20 cellular contexts compared by ENCODE assay signal in the genomic region with DNA sequence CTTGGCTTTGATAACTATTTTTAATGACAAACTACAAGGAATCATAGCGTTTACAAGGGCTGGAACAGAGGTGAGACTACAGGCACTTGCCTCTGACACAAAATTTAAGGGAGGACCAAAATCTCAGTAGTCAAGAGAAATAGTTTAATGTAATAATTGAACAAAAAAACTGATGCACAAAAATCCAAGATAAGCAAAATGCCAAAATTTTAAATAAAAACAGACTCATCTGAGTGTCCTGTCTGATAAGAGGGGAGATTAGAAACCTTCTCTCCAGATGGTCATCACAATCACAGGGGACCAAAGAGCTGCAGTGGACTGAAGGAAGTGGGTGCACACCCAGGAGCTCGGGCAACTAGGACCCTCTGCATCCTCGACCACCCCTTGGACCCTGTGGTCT.
DNase-seq lines count a peak whose midpoint lies in the region; ATAC-seq, FAIRE-seq and TF ChIP-seq lines count a peak whose summit lies in the region.
"Had no signal": no experiment of that assay in that cellular context is flagged by ENCODE, and none has a peak within 500 bp of the region (broad histone marks: within the 10 kb centered on the region; RNA-seq: fewer than 3 reads in every experiment).

No MANE protein-coding gene starts in this region.

- H3K4me3 ChIP-seq in breast epithelium: no peak overlapping the region
- H3K4me3 ChIP-seq in keratinocyte (ENCODE audit: control insufficient read depth in 2 of 3, extremely low read depth in 1 of 3, insufficient read depth in 2 of 3, low read depth in 1 of 3, low read length in 3 of 3): no peak overlapping the region
- no peak overlapping the region for H3K4me3 ChIP-seq in gastrocnemius medialis
- H3K4me3 ChIP-seq in tibial artery: no peak overlapping the region
- H3K4me3 ChIP-seq in dorsolateral prefrontal cortex: no peak overlapping the region
- H3K4me3 ChIP-seq: GM12878, GM23248 had no signal

- FAIRE-seq in HTR-8/SVneo (lab: Jason Lieb, UNC) (peak; percentile 31), keratinocyte (lab: Jason Lieb, UNC) (no peak)
- FAIRE-seq: GM12878 had no signal

- no peaks in the 10 kb centered on the region for H4K20me1 ChIP-seq in keratinocyte (ENCODE audit: control insufficient read depth, extremely low read depth, insufficient read depth, low read length)

- peak overlapping the region; percentile 54 to 68 for H3K27ac ChIP-seq in breast epithelium
- peak overlapping the region; percentile 47 for H3K27ac ChIP-seq in keratinocyte (ENCODE audit: control insufficient read depth, insufficient read depth, low read length)
- peak overlapping the region; percentile 72 to 92 (median 74) for H3K27ac ChIP-seq in gastrocnemius medialis
- no peak overlapping the region for H3K27ac ChIP-seq in tibial artery
- no peak overlapping the region for H3K27ac ChIP-seq in dorsolateral prefrontal cortex

- intact Hi-C loops in breast epithelium (cut with DNase I; ENCODE audit: low total_unique reads) (no loop called here), gastrocnemius medialis (cut with DNase I; ENCODE audit: low total_unique reads) (loop anchor here (5.0 kb wide), 1 partner anchor 38 kb away; no protein-coding TSS in a partner anchor), tibial artery (cut with DNase I; ENCODE audit: low total_unique reads) (no loop called here), dorsolateral prefrontal cortex (cut with DNase I) (no loop called here)

- ATAC-seq in gastrocnemius medialis: no peak
- ATAC-seq: CD8-positive, alpha-beta T cell; GM12878 had no signal

- DNase-seq in HTR-8/SVneo (ENCODE audit: insufficient read length, low spot score) (no peak), breast epithelium (ENCODE audit: low spot score in 2 of 2) (no peak), keratinocyte (ENCODE audit: low read depth, low spot score) (no peak), gastrocnemius medialis (no peak), tibial artery (no peak), dermis blood vessel endothelial cell (no peak), dorsolateral prefrontal cortex (no peak)
- DNase-seq in activated CD4-positive, CD25-positive, alpha-beta regulatory T cell (lab: John Stamatoyannopoulos, UW): no peak
- DNase-seq: AML-193; CD8-positive, alpha-beta T cell; DND-41; H9; KG1; NCI-H1436 treated with DMSO at 0.1 percent for 48 hours; NCI-H1930; NCI-H2227 treated with DMSO at 0.1 percent for 48 hours; NCI-H510A treated with DMSO at 0.1 percent for 48 hours; NCI-H748 treated with DMSO at 0.1 percent for 48 hours had no signal

- H3K79me2 ChIP-seq in keratinocyte (ENCODE audit: control insufficient read depth, insufficient read depth, low read length): peaks cover 61% of the 10 kb centered on the region

- no peaks in the 10 kb centered on the region for H3K27me3 ChIP-seq in breast epithelium
- no peaks in the 10 kb centered on the region for H3K27me3 ChIP-seq in keratinocyte (ENCODE audit: control insufficient read depth, extremely low read depth, insufficient read depth, low read length)
- no peaks in the 10 kb centered on the region for H3K27me3 ChIP-seq in gastrocnemius medialis
- H3K27me3 ChIP-seq in tibial artery: no peaks in the 10 kb centered on the region
- H3K27me3 ChIP-seq in dorsolateral prefrontal cortex: peaks cover 0 to 18% (median 0%) of the 10 kb centered on the region in 45 donors

- dilution Hi-C loops in keratinocyte (cut with MboI; ENCODE audit: extremely low pct_ligation_motif_present, low sequenced_read_pairs): no loop called here

- no peaks in the 10 kb centered on the region for H3K9me3 ChIP-seq in breast epithelium
- no peaks in the 10 kb centered on the region for H3K9me3 ChIP-seq in keratinocyte (ENCODE audit: control insufficient read depth, low read depth, low read length)
- no peaks in the 10 kb centered on the region for H3K9me3 ChIP-seq in gastrocnemius medialis
- no peaks in the 10 kb centered on the region for H3K9me3 ChIP-seq in tibial artery

- H3K36me3 ChIP-seq in breast epithelium (no peaks in the 10 kb centered on the region), keratinocyte (ENCODE audit: control insufficient read depth in 2 of 2, extremely low read depth in 1 of 2, insufficient read depth in 2 of 2, low read length in 2 of 2) (no peaks in the 10 kb centered on the region), gastrocnemius medialis (no peaks in the 10 kb centered on the region), tibial artery (no peaks in the 10 kb centered on the region)

- H3K4me1 ChIP-seq in breast epithelium (peaks cover 0 to 6% of the 10 kb centered on the region in 2 donors), keratinocyte (ENCODE audit: control insufficient read depth, extremely low read depth, insufficient read depth, low read length) (peaks cover 62% of the 10 kb centered on the region), gastrocnemius medialis (peaks cover 23 to 58% of the 10 kb centered on the region in 2 donors), tibial artery (peaks cover 0 to 25% (median 17%) of the 10 kb centered on the region in 4 donors)

- no peak overlapping the region for H3K9ac ChIP-seq in keratinocyte (ENCODE audit: control insufficient read depth, extremely low read depth, insufficient read depth, low read length)
- H3K9ac ChIP-seq: GM23248 had no signal

- TF ChIP-seq CTCF in breast epithelium (IDR thresholded peaks at IDR 0.05) (no peak), keratinocyte (optimal IDR thresholded peaks at IDR 0.05 in 1 of 3, IDR thresholded peaks at IDR 0.05 in 1 of 3, conservative IDR thresholded peaks at IDR 0.05 in 1 of 3; ENCODE audit: extremely low read depth in 1 of 3, insufficient read depth in 2 of 3, low read length in 3 of 3) (no peak), gastrocnemius medialis (IDR thresholded peaks at IDR 0.05 in 4 of 5, conservative IDR thresholded peaks at IDR 0.05 in 1 of 5) (no peak), tibial artery (IDR thresholded peaks at IDR 0.05) (no peak), dorsolateral prefrontal cortex (IDR thresholded peaks at IDR 0.05 in 54 of 56, conservative IDR thresholded peaks at IDR 0.05 in 2 of 56; ENCODE audit: low read depth in 1 of 56, partially characterized antibody in 56 of 56) (no peak)

- no peak overlapping the region for H2AFZ ChIP-seq in keratinocyte (ENCODE audit: control insufficient read depth, low read length)
- H2AFZ ChIP-seq: GM23248 had no signal

- no peaks in the 10 kb centered on the region for H3K9me1 ChIP-seq in keratinocyte (ENCODE audit: control insufficient read depth, extremely low read depth, insufficient read depth, low read length)

- peak overlapping the region; percentile 55 for H3K4me2 ChIP-seq in keratinocyte (ENCODE audit: control insufficient read depth, extremely low read depth, insufficient read depth, low read depth, low read length)

- TF ChIP-seq POLR2A in breast epithelium (IDR thresholded peaks at IDR 0.05) (no peak), gastrocnemius medialis (IDR thresholded peaks at IDR 0.05) (no peak)

- in situ Hi-C loops in gastrocnemius medialis (cut with MboI; ENCODE audit: low sequenced_read_pairs in 4 of 4): no loop called here

Comparison
In these comparisons a context has a peak if more than half of its experiments do, and no peak if none do; other contexts are left out.
1. H3K27ac ChIP-seq: peak in breast epithelium (2 of 2), keratinocyte (single experiment) and gastrocnemius medialis (4 of 4); none in tibial artery (0 of 2) and dorsolateral prefrontal cortex (0 of 59).